ENCODE assay signal across 19 cellular contexts in genomic region chr5:42487077-42487476, GRCh38.
"Had no signal": no experiment of that assay in that cellular context is flagged by ENCODE, and none has a peak within 500 bp of the region (broad histone marks: within the 10 kb centered on the region; RNA-seq: fewer than 3 reads in every experiment).

No MANE protein-coding gene starts in this region.

- DNase-seq: dermis blood vessel endothelial cell; dorsolateral prefrontal cortex; effector CD4-positive, alpha-beta T cell; effector memory CD4-positive, alpha-beta T cell; heart left ventricle; immature natural killer cell; islet precursor cell; left cardiac atrium; left lung; left ventricle myocardium superior; lower lobe of right lung; mesenchymal stem cell; mucosa of descending colon; naive thymus-derived CD4-positive, alpha-beta T cell had no signal

- H3K27ac ChIP-seq: coronary artery, dorsolateral prefrontal cortex, esophagus muscularis mucosa, gastroesophageal sphincter, heart left ventricle, hepatocyte, left lung, lower lobe of right lung had no signal

- H3K36me3 Mint-ChIP-seq: immature natural killer cell; mesothelial cell of epicardium; naive thymus-derived CD4-positive, alpha-beta T cell had no signal

- H3K4me1 ChIP-seq: lower lobe of right lung had no signal

- H3K36me3 ChIP-seq: esophagus muscularis mucosa, heart left ventricle, left lung, lower lobe of right lung had no signal

- H3K4me3 ChIP-seq: coronary artery, dorsolateral prefrontal cortex, esophagus muscularis mucosa, gastroesophageal sphincter, heart left ventricle, hepatocyte, left lung, lower lobe of right lung, mucosa of descending colon had no signal

- H3K27me3 ChIP-seq: dorsolateral prefrontal cortex, esophagus muscularis mucosa, gastroesophageal sphincter, heart left ventricle, hepatocyte, left lung had no signal

- H3K27ac Mint-ChIP-seq: immature natural killer cell; mesothelial cell of epicardium; naive thymus-derived CD4-positive, alpha-beta T cell had no signal

- H3K9me3 Mint-ChIP-seq: mesothelial cell of epicardium had no signal

- H3K9me3 ChIP-seq: lower lobe of right lung, mucosa of descending colon had no signal

- ATAC-seq: gastroesophageal sphincter; left cardiac atrium; left lung; left ventricle myocardium superior; mucosa of descending colon; naive thymus-derived CD4-positive, alpha-beta T cell had no signal

- H3K4me1 Mint-ChIP-seq: immature natural killer cell; naive thymus-derived CD4-positive, alpha-beta T cell had no signal

- H3K4me3 Mint-ChIP-seq: immature natural killer cell; mesothelial cell of epicardium; naive thymus-derived CD4-positive, alpha-beta T cell had no signal
